ENCODE assay signal across 17 cellular contexts in the genomic region with DNA sequence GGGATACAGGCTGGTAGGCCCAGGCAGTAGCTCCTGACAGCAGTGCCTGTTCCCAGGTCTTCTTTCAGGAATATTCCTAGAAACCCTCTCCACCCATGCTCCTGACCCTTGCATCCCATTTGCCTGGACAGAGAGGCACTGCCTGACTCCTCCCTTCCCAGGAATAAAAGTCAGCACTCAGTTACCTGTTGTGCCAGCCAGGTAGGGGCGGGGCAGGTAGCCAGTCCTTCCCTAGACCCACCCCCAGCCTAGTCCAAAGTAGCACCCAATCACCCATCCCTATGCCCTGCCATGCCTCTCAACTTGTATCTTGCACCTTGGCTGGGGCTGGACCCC.
"Had no signal": no experiment of that assay in that cellular context is flagged by ENCODE, and none has a peak within 500 bp of the region (broad histone marks: within the 10 kb centered on the region; RNA-seq: fewer than 3 reads in every experiment).

No MANE protein-coding gene starts in this region.

- H3K4me3 ChIP-seq: adrenal gland, coronary artery, gastrocnemius medialis, lung, psoas muscle, thoracic aorta had no signal

- DNase-seq: activated B cell treated with CpG ODN at 0.5 μM for 24 hours; activated CD4-positive, alpha-beta T cell treated with anti-CD3 and anti-CD28 coated beads, Interleukin-2, amount 10 ng/mL, durations not matched to agents 24 days and 14 days; activated CD8-positive, alpha-beta memory T cell treated with anti-CD3 and anti-CD28 coated beads for 24 hours; activated naive CD4-positive, alpha-beta T cell treated with anti-CD3 and anti-CD28 coated beads, Interleukin-2, amount 50 U/mL, for 16 hours; effector CD4-positive, alpha-beta T cell; natural killer cell; occipital lobe; stimulated activated CD4-positive, alpha-beta T cell treated with anti-CD3 and anti-CD28 coated beads, Interleukin-4, amount 100 ng/mL, for 1 hour; stimulated activated naive CD8-positive, alpha-beta T cell treated with anti-CD3 and anti-CD28 coated beads, Interleukin-15, amount 100 ng/mL, for 72 hours had no signal

- H3K36me3 Mint-ChIP-seq: natural killer cell had no signal

- ATAC-seq: activated T-helper 17 cell treated with anti-CD3 and anti-CD28 coated beads, Interleukin-2, amount 50 U/mL, for 72 hours; gastrocnemius medialis; natural killer cell; psoas muscle; stimulated activated naive CD8-positive, alpha-beta T cell treated with anti-CD3 and anti-CD28 coated beads, Interleukin-15, amount 100 ng/mL, for 72 hours; T-helper 17 cell had no signal

- H3K9me3 ChIP-seq: adrenal gland, gastrocnemius medialis, psoas muscle, thoracic aorta had no signal

- H3K4me3 Mint-ChIP-seq: activated B cell treated with CpG ODN at 0.5 μM for 24 hours; activated CD4-positive, alpha-beta T cell treated with anti-CD3 and anti-CD28 coated beads, Interleukin-2, amount 10 ng/mL, durations not matched to agents 24 days and 14 days; activated T-helper 17 cell treated with anti-CD3 and anti-CD28 coated beads, Interleukin-2, amount 50 U/mL, for 72 hours; natural killer cell; stimulated activated naive CD8-positive, alpha-beta T cell treated with anti-CD3 and anti-CD28 coated beads, Interleukin-15, amount 100 ng/mL, for 72 hours; T-helper 17 cell had no signal

- H3K27ac Mint-ChIP-seq: activated B cell treated with CpG ODN at 0.5 μM for 24 hours; activated CD4-positive, alpha-beta T cell treated with anti-CD3 and anti-CD28 coated beads, Interleukin-2, amount 10 ng/mL, durations not matched to agents 24 days and 14 days; activated T-helper 17 cell treated with anti-CD3 and anti-CD28 coated beads, Interleukin-2, amount 50 U/mL, for 72 hours; natural killer cell; T-helper 17 cell had no signal

- H3K9me3 Mint-ChIP-seq: activated B cell treated with CpG ODN at 0.5 μM for 24 hours; activated CD4-positive, alpha-beta T cell treated with anti-CD3 and anti-CD28 coated beads, Interleukin-2, amount 10 ng/mL, durations not matched to agents 24 days and 14 days; activated T-helper 17 cell treated with anti-CD3 and anti-CD28 coated beads, Interleukin-2, amount 50 U/mL, for 72 hours; natural killer cell; stimulated activated naive CD8-positive, alpha-beta T cell treated with anti-CD3 and anti-CD28 coated beads, Interleukin-15, amount 100 ng/mL, for 72 hours had no signal

- H3K4me1 Mint-ChIP-seq: activated T-helper 17 cell treated with anti-CD3 and anti-CD28 coated beads, Interleukin-2, amount 50 U/mL, for 72 hours had no signal

- H3K36me3 ChIP-seq: adrenal gland, gastrocnemius medialis, thoracic aorta had no signal

- H3K27ac ChIP-seq: adrenal gland, coronary artery, psoas muscle had no signal

- H3K27me3 ChIP-seq: gastrocnemius medialis had no signal
